ENCODE assay signal across 11 cellular contexts in genomic region chr3:16148783-16149182, GRCh38. TPM values are rescaled to one million over a fixed set of nuclear protein-coding genes. Genes with fewer than 3 reads are reported as not detected.
DNase-seq lines count a peak whose midpoint lies in the region; ATAC-seq, FAIRE-seq and TF ChIP-seq lines count a peak whose summit lies in the region.
"Had no signal": no experiment of that assay in that cellular context is flagged by ENCODE, and none has a peak within 500 bp of the region (broad histone marks: within the 10 kb centered on the region; RNA-seq: fewer than 3 reads in every experiment).

No MANE protein-coding gene starts in this region.

- H4K20me1 ChIP-seq in GM23248 (ENCODE audit: insufficient read depth) (no peaks in the 10 kb centered on the region), astrocyte (ENCODE audit: insufficient read depth, low read length) (no peaks in the 10 kb centered on the region)

- H3K27ac ChIP-seq in GM23248 (peak overlapping the region; percentile 54), astrocyte (ENCODE audit: low read depth, low read length) (no peak overlapping the region), small intestine (ENCODE audit: low read depth in 1 of 2, low read length in 1 of 2) (peak overlapping the region in 1 of 2 donors; percentile 69), endodermal cell (ENCODE audit: low read depth, low read length) (no peak overlapping the region)

- peaks cover 28% of the 10 kb centered on the region for H3K4me1 ChIP-seq in GM23248 (ENCODE audit: insufficient read depth)
- peaks cover 3% of the 10 kb centered on the region for H3K4me1 ChIP-seq in astrocyte (ENCODE audit: insufficient read depth, low read length)
- peaks cover 0 to 2% of the 10 kb centered on the region in 2 donors for H3K4me1 ChIP-seq in small intestine (ENCODE audit: control insufficient read depth in 2 of 2, insufficient read depth in 1 of 2, low read depth in 1 of 2, low read length in 1 of 2)
- no peaks in the 10 kb centered on the region for H3K4me1 ChIP-seq in endodermal cell (ENCODE audit: control insufficient read depth, insufficient read depth, low read length)

- H3K9me3 Mint-ChIP-seq in astrocyte (ENCODE audit: unreplicated experiment) (peaks cover 14% of the 10 kb centered on the region), endodermal cell (peaks cover 53% of the 10 kb centered on the region)

- H3K27me3 Mint-ChIP-seq in astrocyte (ENCODE audit: low read depth, unreplicated experiment) (peaks cover 2% of the 10 kb centered on the region), endodermal cell (ENCODE audit: insufficient read depth) (peaks cover 7% of the 10 kb centered on the region)

- H3K9ac ChIP-seq in GM23248 (peak overlapping the region; percentile 22; the same call in 1 of the 2 replicates), astrocyte (ENCODE audit: low read length) (no peak overlapping the region), endodermal cell (ENCODE audit: extremely low read depth, low read length, poor library complexity, severe bottlenecking) (no peak overlapping the region)

- H3F3A ChIP-seq in GM23248 (ENCODE audit: insufficient read depth) = peaks cover 24% of the 10 kb centered on the region

- H3K27ac Mint-ChIP-seq in astrocyte (ENCODE audit: unreplicated experiment) (peak overlapping the region; percentile 1), endodermal cell (no peak overlapping the region)
- H3K27ac Mint-ChIP-seq: activated naive CD4-positive, alpha-beta T cell treated with anti-CD3 and anti-CD28 coated beads, Interleukin-2, amount 10 ng/mL, durations not matched to agents 7 days and 5 days; stimulated activated naive CD8-positive, alpha-beta T cell treated with anti-CD3 and anti-CD28 coated beads, Interleukin-15, amount 100 ng/mL, for 72 hours had no signal

- H3K4me1 Mint-ChIP-seq in astrocyte (ENCODE audit: low read depth, unreplicated experiment) = peaks cover 8% of the 10 kb centered on the region
- no peaks in the 10 kb centered on the region for H3K4me1 Mint-ChIP-seq in endodermal cell
- H3K4me1 Mint-ChIP-seq: stimulated activated naive CD8-positive, alpha-beta T cell treated with anti-CD3 and anti-CD28 coated beads, Interleukin-15, amount 100 ng/mL, for 72 hours had no signal

- no peaks in the 10 kb centered on the region for H3K9me2 ChIP-seq in GM23248 (ENCODE audit: insufficient read depth)

- H3K27me3 ChIP-seq in GM23248 (replicated peaks; ENCODE audit: insufficient read depth) = no peaks in the 10 kb centered on the region
- H3K27me3 ChIP-seq in astrocyte (ENCODE audit: insufficient read depth, low read length) = no peaks in the 10 kb centered on the region
- no peaks in the 10 kb centered on the region for H3K27me3 ChIP-seq in small intestine (ENCODE audit: control insufficient read depth in 2 of 2, insufficient read depth in 2 of 2, low read length in 2 of 2)
- no peaks in the 10 kb centered on the region for H3K27me3 ChIP-seq in endodermal cell (ENCODE audit: control insufficient read depth, insufficient read depth, low read length, poor library complexity, severe bottlenecking)

- H3K79me2 ChIP-seq in GM23248 (ENCODE audit: insufficient read depth) = no peaks in the 10 kb centered on the region
- no peaks in the 10 kb centered on the region for H3K79me2 ChIP-seq in astrocyte (ENCODE audit: insufficient read depth, low read length)

- H3K9me3 ChIP-seq in GM23248 (ENCODE audit: low read depth) (no peaks in the 10 kb centered on the region), astrocyte (ENCODE audit: insufficient read depth, low read depth, low read length) (no peaks in the 10 kb centered on the region), small intestine (ENCODE audit: control insufficient read depth, low read depth) (no peaks in the 10 kb centered on the region), endodermal cell (ENCODE audit: control insufficient read depth, low read length) (peaks cover 46% of the 10 kb centered on the region)

- FAIRE-seq in astrocyte (lab: Jason Lieb, UNC) = no peak
- no peak for FAIRE-seq in small intestine (lab: Jason Lieb, UNC)
- FAIRE-seq: GM12892 had no signal

- no peak overlapping the region for H3K4me3 Mint-ChIP-seq in astrocyte (ENCODE audit: unreplicated experiment)
- H3K4me3 Mint-ChIP-seq in endodermal cell = no peak overlapping the region
- H3K4me3 Mint-ChIP-seq: activated naive CD4-positive, alpha-beta T cell treated with anti-CD3 and anti-CD28 coated beads, Interleukin-2, amount 10 ng/mL, durations not matched to agents 7 days and 5 days; stimulated activated naive CD8-positive, alpha-beta T cell treated with anti-CD3 and anti-CD28 coated beads, Interleukin-15, amount 100 ng/mL, for 72 hours had no signal

- H3K4me3 ChIP-seq in GM23248 = no peak overlapping the region
- no peak overlapping the region for H3K4me3 ChIP-seq in astrocyte (ENCODE audit: insufficient read depth, low read depth, low read length)
- no peak overlapping the region for H3K4me3 ChIP-seq in small intestine (ENCODE audit: low read depth in 1 of 2, low read length in 2 of 2)
- H3K4me3 ChIP-seq in endodermal cell (ENCODE audit: low read length) = no peak overlapping the region

- no peaks in the 10 kb centered on the region for H3K36me3 ChIP-seq in GM23248 (ENCODE audit: low read depth)
- H3K36me3 ChIP-seq in astrocyte (ENCODE audit: insufficient read depth, low read length) = no peaks in the 10 kb centered on the region
- H3K36me3 ChIP-seq in small intestine (ENCODE audit: control insufficient read depth in 2 of 2, insufficient read depth in 2 of 2, low read length in 2 of 2) = no peaks in the 10 kb centered on the region
- no peaks in the 10 kb centered on the region for H3K36me3 ChIP-seq in endodermal cell (ENCODE audit: control insufficient read depth, insufficient read depth, low read length)

- H3K36me3 Mint-ChIP-seq in astrocyte (ENCODE audit: low read depth, unreplicated experiment) (peaks cover 2% of the 10 kb centered on the region), endodermal cell (ENCODE audit: low read depth) (peaks cover 3% of the 10 kb centered on the region)
- H3K36me3 Mint-ChIP-seq: activated naive CD4-positive, alpha-beta T cell treated with anti-CD3 and anti-CD28 coated beads, Interleukin-2, amount 10 ng/mL, durations not matched to agents 7 days and 5 days had no signal

- peak; percentile 74 to 86 for ATAC-seq in left cardiac atrium
- ATAC-seq: stimulated activated naive CD8-positive, alpha-beta T cell treated with anti-CD3 and anti-CD28 coated beads, Interleukin-15, amount 100 ng/mL, for 72 hours had no signal

- peak; percentile 95 for DNase-seq in GM23248
- peak; percentile 93 for DNase-seq in astrocyte (ENCODE audit: low read depth)
- DNase-seq in left cardiac atrium = peak; percentile 80
- peak; percentile 11 for DNase-seq in small intestine
- no peak for DNase-seq in NK-92 (lab: John Stamatoyannopoulos, UW; ENCODE audit: unreplicated experiment)
- DNase-seq in endodermal cell = no peak
- no peak for DNase-seq in activated CD4-positive, alpha-beta T cell treated with anti-CD3 and anti-CD28 coated beads for 4 hours
- no peak for DNase-seq in NCI-H1092 (lab: John Stamatoyannopoulos, UW)
- DNase-seq: activated naive CD4-positive, alpha-beta T cell treated with anti-CD3 and anti-CD28 coated beads, Interleukin-2, amount 10 ng/mL, durations not matched to agents 7 days and 5 days; stimulated activated naive CD8-positive, alpha-beta T cell treated with anti-CD3 and anti-CD28 coated beads, Interleukin-15, amount 100 ng/mL, for 72 hours had no signal

- H2AFZ ChIP-seq in GM23248 (no peak overlapping the region), astrocyte (ENCODE audit: low read depth, low read length) (no peak overlapping the region)

- intact Hi-C loops in left cardiac atrium (cut with DNase I) = no loop called here

- no peak for TF ChIP-seq CTCF in astrocyte (IDR thresholded peaks at IDR 0.05; ENCODE audit: insufficient read depth, low read depth, low read length)
- TF ChIP-seq CTCF in endodermal cell (conservative IDR thresholded peaks at IDR 0.05) = no peak

- in situ Hi-C loops in GM23248 (cut with MboI) = no loop called here

- H3K4me2 ChIP-seq in GM23248 (ENCODE audit: unreplicated experiment) = no peak overlapping the region
- no peak overlapping the region for H3K4me2 ChIP-seq in astrocyte (ENCODE audit: low read length)

- 8 to 13% methylated on average over 4 of the region's 4 CpGs for WGBS in GM23248 (ENCODE audit: low coverage in 1 of 2, low lambda C conversion rate in 2 of 2, missing lambda C conversion rate in 2 of 2), 2 experiments
- 49 to 58% (median 56%) methylated on average over 4 of the region's 4 CpGs for WGBS in small intestine, 3 donors
- 97% methylated on average over 4 of the region's 4 CpGs; no CpG with 5 or more reads in 1 of the 2 experiments for WGBS in endodermal cell (ENCODE audit: insufficient coverage in 1 of 2, insufficient read length in 1 of 2), 2 experiments

RNA-seq across cellular contexts. Expression of gene GALNT15, which starts 25.7 kb away (rescaled TPM):
- total RNA-seq in GM23248 (2014; rRNA removed; shearing (Covaris generic)) = 11.7 and 12.9 TPM in 2 replicates
- 9.9 and 10.7 TPM in 2 replicates for polyA plus RNA-seq in GM23248 (2016; fragmentation: Nextera tagmentation; extraction: Ambion mirVana)
- 0.95 and 3.0 TPM in 2 replicates for total RNA-seq in astrocyte
- total RNA-seq in left cardiac atrium = 10 to 100 TPM; 11.1 to 26.5 TPM
- 10 to 100 TPM in 1 of 3 donors, 1 to 10 TPM in 1, under 1 TPM in 1; 0.67 to 29.5 (median 1.1) TPM for polyA plus RNA-seq in small intestine
- under 1 TPM in 1 of 2 donors, not detected in 1; 0.13 TPM for total RNA-seq in endodermal cell
- polyA plus RNA-seq in endodermal cell (2013, experiment 1 of 2) = 0.11 TPM
- polyA plus RNA-seq in endodermal cell (2013, experiment 2 of 2) = 0.08 TPM

Comparison
In these comparisons a context has a peak if more than half of its experiments do, and no peak if none do; other contexts are left out.
1. DNase-seq: peak in GM23248 (single experiment), astrocyte (single experiment), left cardiac atrium (single experiment) and small intestine (single experiment); none in NK-92 (single experiment), endodermal cell (single experiment), activated CD4-positive, alpha-beta T cell treated with anti-CD3 and anti-CD28 coated beads for 4 hours (0 of 2) and NCI-H1092 (single experiment).